ENCODE assay signal across 6 cellular contexts in genomic region chr20:60168963-60169362, GRCh38.
"Had no signal": no experiment of that assay in that cellular context is flagged by ENCODE, and none has a peak within 500 bp of the region (broad histone marks: within the 10 kb centered on the region; RNA-seq: fewer than 3 reads in every experiment).

No MANE protein-coding gene starts in this region.

- H3K4me3 ChIP-seq: GM23248, HAP-1 had no signal

- H3K9ac ChIP-seq: GM23248 had no signal

- DNase-seq: GM23248, GOT3, H7, HFFc6, IMR-90 had no signal

- H2AFZ ChIP-seq: GM23248 had no signal

- H3K27ac ChIP-seq: GM23248 had no signal

- H3K9me3 ChIP-seq: HAP-1 had no signal

- H3K36me3 ChIP-seq: HAP-1 had no signal
